ENCODE assay signal across 14 cellular contexts in genomic region chr2:73036779-73037165, GRCh38. TPM values are rescaled to one million over a fixed set of nuclear protein-coding genes. Genes with fewer than 3 reads are reported as not detected.
DNase-seq lines count a peak whose midpoint lies in the region; ATAC-seq, FAIRE-seq and TF ChIP-seq lines count a peak whose summit lies in the region.
"Had no signal": no experiment of that assay in that cellular context is flagged by ENCODE, and none has a peak within 500 bp of the region (broad histone marks: within the 10 kb centered on the region; RNA-seq: fewer than 3 reads in every experiment).

No MANE protein-coding gene starts in this region.

- H3K9me3 ChIP-seq in DND-41 (ENCODE audit: insufficient read depth, low read length, severe bottlenecking) (no peaks in the 10 kb centered on the region), neutrophil (no peaks in the 10 kb centered on the region)

- TF ChIP-seq EP300 in Ishikawa (IDR thresholded peaks at IDR 0.05; ENCODE audit: borderline replicate concordance), result no peak

- intact Hi-C loops in dorsolateral prefrontal cortex (cut with DNase I), result no loop called here

- TF ChIP-seq CTCF in DND-41 (IDR thresholded peaks at IDR 0.05; ENCODE audit: borderline replicate concordance, extremely low read depth, low read length, poor library complexity, severe bottlenecking) (no peak), dorsolateral prefrontal cortex (IDR thresholded peaks at IDR 0.05 in 54 of 56, conservative IDR thresholded peaks at IDR 0.05 in 2 of 56; ENCODE audit: low read depth in 1 of 56, partially characterized antibody in 56 of 56) (no peak), neutrophil (IDR thresholded peaks at IDR 0.05) (no peak), omental fat pad (IDR thresholded peaks at IDR 0.05) (no peak)

- FAIRE-seq in GM12891 (lab: Jason Lieb, UNC), result no peak

- ATAC-seq in DND-41 (ENCODE audit: insufficient read depth, low read depth), result 0 out of 3 replicates have a peak, but pooled peaks have one; percentile 35
- no peak for ATAC-seq in omental fat pad (ENCODE audit: low FRiP score)

- in situ Hi-C loops in G401 (cut with HindIII; ENCODE audit: low sequenced_read_pairs), result no loop called here

- H3K9ac ChIP-seq in DND-41 (ENCODE audit: low read depth, low read length), result no peak overlapping the region

- H3K36me3 ChIP-seq in DND-41 (ENCODE audit: insufficient read depth, low read length), result no peaks in the 10 kb centered on the region
- peaks cover 34% of the 10 kb centered on the region for H3K36me3 ChIP-seq in neutrophil

- H3K27me3 ChIP-seq in DND-41 (ENCODE audit: insufficient read depth, low read length, poor library complexity), result no peaks in the 10 kb centered on the region
- H3K27me3 ChIP-seq in dorsolateral prefrontal cortex, result no peaks in the 10 kb centered on the region
- no peaks in the 10 kb centered on the region for H3K27me3 ChIP-seq in neutrophil

- peaks cover 3% of the 10 kb centered on the region; the same call in 1 of the 2 replicates for H4K20me1 ChIP-seq in DND-41 (ENCODE audit: insufficient read depth, low read length)

- no peak for TF ChIP-seq POLR2A in GM12891 (IDR thresholded peaks at IDR 0.05; ENCODE audit: low read depth, low read length)

- H3K4me1 ChIP-seq in DND-41 (ENCODE audit: insufficient read depth, low read length) (no peaks in the 10 kb centered on the region), neutrophil (ENCODE audit: control insufficient read depth in 1 of 2, insufficient read depth in 1 of 2, low read depth in 1 of 2, low read length in 1 of 2) (peaks cover 64 to 65% of the 10 kb centered on the region in 2 experiments)

- H3K4me2 ChIP-seq in DND-41 (ENCODE audit: insufficient read depth, low read length), result no peak overlapping the region
- H3K4me2 ChIP-seq: PC-9 had no signal

- DNase-seq in DND-41 (no peak), dorsolateral prefrontal cortex (no peak), omental fat pad (ENCODE audit: low spot score) (no peak), GM12891 (ENCODE audit: insufficient read length, low spot score) (no peak), G401 (ENCODE audit: low spot score) (no peak), cerebellum (ENCODE audit: low spot score) (no peak)
- DNase-seq: IMR-90, MV-4-11, NCI-H1436, NCI-H748 treated with DMSO at 0.1 percent for 48 hours, PC-9 had no signal

- no peak for TF ChIP-seq RAD21 in Ishikawa (IDR thresholded peaks at IDR 0.05; ENCODE audit: low read depth)

- no peak overlapping the region for H2AFZ ChIP-seq in DND-41 (ENCODE audit: low read depth, low read length)
- H2AFZ ChIP-seq: PC-9 had no signal

- no peaks in the 10 kb centered on the region for H3K79me2 ChIP-seq in DND-41 (ENCODE audit: insufficient read depth, low read length)

- no peak overlapping the region for H3K27ac ChIP-seq in DND-41 (ENCODE audit: low read length)
- peak overlapping the region in 38 of 59 donors; percentile 3 to 79 (median 48) for H3K27ac ChIP-seq in dorsolateral prefrontal cortex
- peak overlapping the region; percentile 88 for H3K27ac ChIP-seq in neutrophil
- H3K27ac ChIP-seq: PC-9, SK-N-MC had no signal

- no peak overlapping the region for H3K4me3 ChIP-seq in DND-41 (ENCODE audit: low read depth in 1 of 2, low read length in 2 of 2)
- H3K4me3 ChIP-seq in dorsolateral prefrontal cortex, result no peak overlapping the region
- peak overlapping the region; percentile 9 to 47 for H3K4me3 ChIP-seq in neutrophil (ENCODE audit: low read depth in 1 of 2, low read length in 1 of 2)
- H3K4me3 ChIP-seq: PC-9, SK-N-MC had no signal

TF ChIP-seq in Ishikawa, 13 proteins besides CTCF, POLR2A, EP300 and RAD21:
- TF ChIP-seq TEAD4 (IDR thresholded peaks at IDR 0.05), result no peak
- TF ChIP-seq FOXM1 (IDR thresholded peaks at IDR 0.05; ENCODE audit: borderline replicate concordance, low read depth), result no peak
- no peak for TF ChIP-seq TAF1 (IDR thresholded peaks at IDR 0.05; ENCODE audit: low read depth)
- no peak for TF ChIP-seq EGR1 (IDR thresholded peaks at IDR 0.05)
- TF ChIP-seq, protein P1, sequence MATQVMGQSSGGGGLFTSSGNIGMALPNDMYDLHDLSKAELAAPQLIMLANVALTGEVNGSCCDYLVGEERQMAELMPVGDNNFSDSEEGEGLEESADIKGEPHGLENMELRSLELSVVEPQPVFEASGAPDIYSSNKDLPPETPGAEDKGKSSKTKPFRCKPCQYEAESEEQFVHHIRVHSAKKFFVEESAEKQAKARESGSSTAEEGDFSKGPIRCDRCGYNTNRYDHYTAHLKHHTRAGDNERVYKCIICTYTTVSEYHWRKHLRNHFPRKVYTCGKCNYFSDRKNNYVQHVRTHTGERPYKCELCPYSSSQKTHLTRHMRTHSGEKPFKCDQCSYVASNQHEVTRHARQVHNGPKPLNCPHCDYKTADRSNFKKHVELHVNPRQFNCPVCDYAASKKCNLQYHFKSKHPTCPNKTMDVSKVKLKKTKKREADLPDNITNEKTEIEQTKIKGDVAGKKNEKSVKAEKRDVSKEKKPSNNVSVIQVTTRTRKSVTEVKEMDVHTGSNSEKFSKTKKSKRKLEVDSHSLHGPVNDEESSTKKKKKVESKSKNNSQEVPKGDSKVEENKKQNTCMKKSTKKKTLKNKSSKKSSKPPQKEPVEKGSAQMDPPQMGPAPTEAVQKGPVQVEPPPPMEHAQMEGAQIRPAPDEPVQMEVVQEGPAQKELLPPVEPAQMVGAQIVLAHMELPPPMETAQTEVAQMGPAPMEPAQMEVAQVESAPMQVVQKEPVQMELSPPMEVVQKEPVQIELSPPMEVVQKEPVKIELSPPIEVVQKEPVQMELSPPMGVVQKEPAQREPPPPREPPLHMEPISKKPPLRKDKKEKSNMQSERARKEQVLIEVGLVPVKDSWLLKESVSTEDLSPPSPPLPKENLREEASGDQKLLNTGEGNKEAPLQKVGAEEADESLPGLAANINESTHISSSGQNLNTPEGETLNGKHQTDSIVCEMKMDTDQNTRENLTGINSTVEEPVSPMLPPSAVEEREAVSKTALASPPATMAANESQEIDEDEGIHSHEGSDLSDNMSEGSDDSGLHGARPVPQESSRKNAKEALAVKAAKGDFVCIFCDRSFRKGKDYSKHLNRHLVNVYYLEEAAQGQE (IDR thresholded peaks at IDR 0.05; ENCODE audit: low read depth), result 0 out of 2 replicates have a peak, but pooled peaks have one; percentile 21

TF ChIP-seq in GM12891, 5 proteins besides CTCF, POLR2A, EP300 and RAD21:
- TF ChIP-seq TAF1 (IDR thresholded peaks at IDR 0.05; ENCODE audit: low read depth, low read length) (no peak), POU2F2 (IDR thresholded peaks at IDR 0.05; ENCODE audit: low read depth, low read length) (no peak), POLR2AphosphoS5 (IDR thresholded peaks at IDR 0.05; ENCODE audit: low read depth, low read length) (no peak), SPI1 (IDR thresholded peaks at IDR 0.05; ENCODE audit: low read depth, low read length) (no peak), PAX5 (IDR thresholded peaks at IDR 0.05; ENCODE audit: insufficient read depth, low read length, severe bottlenecking) (no peak)

RNA-seq across cellular contexts. Expression of gene SFXN5, which starts 34.7 kb away (rescaled TPM):
- total RNA-seq in dorsolateral prefrontal cortex, result 100 to 1,000 TPM in 119 of 120 experiments, 10 to 100 TPM in 1; 82.7 to 370 (median 148) TPM
- 10 to 100 TPM in 2 of 4 donors, 1 to 10 TPM in 2; 5.1 to 15.6 (median 9.4) TPM for total RNA-seq in omental fat pad
- polyA plus RNA-seq in GM12891 (2012; ENCODE audit: low read depth, missing spikeins), result 1.8 TPM
- total RNA-seq in G401 (2014; rRNA removed; shearing (Covaris generic)), result 11.4 and 24.6 TPM in 2 replicates
- total RNA-seq in cerebellum, result 23.7 TPM

Comparison
In these comparisons a context has a peak if more than half of its experiments do, and no peak if none do; other contexts are left out.
1. H3K4me3 ChIP-seq: peak in neutrophil (2 of 2); none in DND-41 (0 of 2) and dorsolateral prefrontal cortex (0 of 59).